In the genomic region with DNA sequence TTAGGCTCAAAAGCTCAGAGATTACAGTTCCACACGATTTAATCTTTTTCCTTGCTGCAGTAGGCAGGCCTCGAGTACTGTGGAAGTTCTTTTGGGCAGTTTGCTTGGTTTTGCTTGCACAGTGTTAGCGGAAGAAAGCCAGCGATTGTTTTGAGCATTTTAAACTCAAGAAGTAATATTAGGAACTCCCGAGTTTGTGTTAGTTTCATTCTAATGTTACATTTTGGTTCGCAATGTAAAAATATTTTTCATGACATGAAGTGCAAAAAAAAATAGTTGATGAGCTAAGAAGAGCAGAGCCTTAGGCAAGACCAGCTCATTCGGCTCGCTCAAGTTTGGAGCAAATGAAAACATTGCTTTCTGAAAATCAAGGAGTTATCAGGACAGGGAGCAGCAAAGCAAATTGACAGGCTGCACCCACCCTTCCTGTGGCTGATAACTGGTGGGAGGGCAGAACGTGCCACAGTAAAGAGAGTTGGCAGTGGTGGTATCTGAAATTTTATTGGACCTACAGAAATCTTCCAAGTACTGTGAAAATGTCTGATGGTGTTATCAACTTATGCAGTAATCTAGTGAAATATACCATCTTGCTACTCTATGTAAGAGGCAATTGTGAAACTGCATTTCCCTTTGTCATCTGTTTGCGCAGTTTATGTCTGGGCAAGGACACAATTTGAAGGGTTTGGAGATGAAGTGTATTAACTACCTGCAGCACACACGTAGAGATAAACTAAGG, we compare ENCODE assay signal across 8 cellular contexts. TPM values are rescaled to one million over a fixed set of nuclear protein-coding genes. Genes with fewer than 3 reads are reported as not detected.
DNase-seq lines count a peak whose midpoint lies in the region; ATAC-seq and TF ChIP-seq lines count a peak whose summit lies in the region.

No MANE protein-coding gene starts in this region.

- CTCF ChIA-PET in activated CD8-positive, alpha-beta memory T cell treated with anti-CD3 and anti-CD28 coated beads, Interleukin-2, amount 10 ng/mL, durations not matched to agents 7 days and 5 days (lab: Charles Lee): interaction anchor here (1.2 to 3.1 kb wide), 5 partner anchors 37 to 269 kb away, joined by 3 to 19 read pairs (median 12); no protein-coding TSS in a partner anchor
- CTCF ChIA-PET in activated CD4-positive, alpha-beta memory T cell treated with anti-CD3 and anti-CD28 coated beads for 36 hours (lab: Charles Lee): interaction anchor here (0.6 to 2.8 kb wide), 6 partner anchors 12 to 265 kb away, joined by 3 to 25 read pairs (median 8); no protein-coding TSS in a partner anchor

- peak overlapping the region; percentile 96 for H3K4me2 ChIP-seq in hepatocyte

- H3K4me1 Mint-ChIP-seq in activated CD8-positive, alpha-beta memory T cell treated with anti-CD3 and anti-CD28 coated beads, Interleukin-2, amount 10 ng/mL, durations not matched to agents 7 days and 5 days: peaks cover 40% of the 10 kb centered on the region
- peaks cover 42% of the 10 kb centered on the region for H3K4me1 Mint-ChIP-seq in activated CD4-positive, alpha-beta memory T cell treated with anti-CD3 and anti-CD28 coated beads for 36 hours (ENCODE audit: low read depth)

- no peaks in the 10 kb centered on the region for H3K27me3 Mint-ChIP-seq in activated CD8-positive, alpha-beta memory T cell treated with anti-CD3 and anti-CD28 coated beads, Interleukin-2, amount 10 ng/mL, durations not matched to agents 7 days and 5 days
- H3K27me3 Mint-ChIP-seq in activated CD4-positive, alpha-beta memory T cell treated with anti-CD3 and anti-CD28 coated beads for 36 hours: no peaks in the 10 kb centered on the region

- POLR2A ChIA-PET in activated CD4-positive, alpha-beta memory T cell treated with anti-CD3 and anti-CD28 coated beads for 36 hours (lab: Charles Lee): interaction anchor here (2.2 kb wide), 1 partner anchor 11 kb away, joined by 8 read pairs; no protein-coding TSS in a partner anchor

- no peaks in the 10 kb centered on the region for H3K36me3 ChIP-seq in hepatocyte (replicated peaks; ENCODE audit: insufficient read depth, low read depth)

- peak overlapping the region; percentile 99 for H3K4me3 Mint-ChIP-seq in activated CD8-positive, alpha-beta memory T cell treated with anti-CD3 and anti-CD28 coated beads, Interleukin-2, amount 10 ng/mL, durations not matched to agents 7 days and 5 days
- peak overlapping the region; percentile 93 for H3K4me3 Mint-ChIP-seq in activated CD4-positive, alpha-beta memory T cell treated with anti-CD3 and anti-CD28 coated beads for 36 hours

- WGBS in hepatocyte (ENCODE audit: low lambda C conversion rate, missing lambda C conversion rate): 33% methylated on average over 11 of the region's 11 CpGs

- no peaks in the 10 kb centered on the region for H3K9me2 ChIP-seq in hepatocyte (replicated peaks; ENCODE audit: insufficient read depth)

- H3K4me3 ChIP-seq in hepatocyte: peak overlapping the region; percentile 91

- H3K27me3 ChIP-seq in hepatocyte: no peaks in the 10 kb centered on the region

- ATAC-seq in activated CD8-positive, alpha-beta memory T cell treated with anti-CD3 and anti-CD28 coated beads, Interleukin-2, amount 10 ng/mL, durations not matched to agents 7 days and 5 days: no peak
- no peak for ATAC-seq in stimulated activated naive CD8-positive, alpha-beta T cell treated with anti-CD3 and anti-CD28 coated beads, Interleukin-15, Interleukin-2, amounts not matched to agents 100 U/mL and 50 U/mL, for 24 hours
- ATAC-seq in HG03442 (IDR thresholded peaks at IDR 0.05; ENCODE audit: unreplicated experiment): no peak

- H3K27ac Mint-ChIP-seq in activated CD8-positive, alpha-beta memory T cell treated with anti-CD3 and anti-CD28 coated beads, Interleukin-2, amount 10 ng/mL, durations not matched to agents 7 days and 5 days: peak overlapping the region; percentile 98
- peak overlapping the region; percentile 98 for H3K27ac Mint-ChIP-seq in activated CD4-positive, alpha-beta memory T cell treated with anti-CD3 and anti-CD28 coated beads for 36 hours

- H3K27ac ChIP-seq in hepatocyte: peak overlapping the region; percentile 83

- intact Hi-C loops in activated CD4-positive, alpha-beta memory T cell treated with anti-CD3 and anti-CD28 coated beads for 36 hours (cut with micrococcal nuclease): loop anchor here (1.0 to 10.0 kb wide), 9 partner anchors 38 to 1559 kb away; a partner anchor contains a TSS

- H2AFZ ChIP-seq in hepatocyte: peak overlapping the region; percentile 88

- H3K9me3 Mint-ChIP-seq in activated CD8-positive, alpha-beta memory T cell treated with anti-CD3 and anti-CD28 coated beads, Interleukin-2, amount 10 ng/mL, durations not matched to agents 7 days and 5 days (ENCODE audit: low read depth): no peaks in the 10 kb centered on the region
- no peaks in the 10 kb centered on the region for H3K9me3 Mint-ChIP-seq in activated CD4-positive, alpha-beta memory T cell treated with anti-CD3 and anti-CD28 coated beads for 36 hours

- no peaks in the 10 kb centered on the region for H3K9me3 ChIP-seq in hepatocyte (ENCODE audit: low read depth)

- H4K20me1 ChIP-seq in hepatocyte (ENCODE audit: insufficient read depth, poor library complexity, severe bottlenecking): no peaks in the 10 kb centered on the region

- no peak for TF ChIP-seq CTCF in hepatocyte (IDR thresholded peaks at IDR 0.05; ENCODE audit: poor library complexity)

- H3K79me2 ChIP-seq in hepatocyte: peaks cover 39% of the 10 kb centered on the region

- peaks cover 8% of the 10 kb centered on the region for H3K4me1 ChIP-seq in hepatocyte (ENCODE audit: insufficient read depth)

- DNase-seq in activated CD8-positive, alpha-beta memory T cell treated with anti-CD3 and anti-CD28 coated beads, Interleukin-2, amount 10 ng/mL, durations not matched to agents 7 days and 5 days: peak; percentile 60
- no peak for DNase-seq in activated CD8-positive, alpha-beta memory T cell treated with anti-CD3 and anti-CD28 coated beads, Interleukin-2, amount 50 U/mL, for 4 hours
- DNase-seq in activated CD4-positive, alpha-beta memory T cell treated with anti-CD3 and anti-CD28 coated beads for 36 hours: peak; percentile 44
- DNase-seq in hepatocyte (ENCODE audit: low spot score): no peak
- DNase-seq in stimulated activated naive CD8-positive, alpha-beta T cell treated with anti-CD3 and anti-CD28 coated beads, Interleukin-15, Interleukin-2, amounts not matched to agents 100 U/mL and 50 U/mL, for 24 hours: peak; percentile 30
- no peak for DNase-seq in NCI-H2081 treated with DMSO at 0.1 percent for 48 hours (lab: John Stamatoyannopoulos, UW)
- DNase-seq in COLO829 (ENCODE audit: low spot score): no peak

- peaks cover 6% of the 10 kb centered on the region for H3K36me3 Mint-ChIP-seq in activated CD8-positive, alpha-beta memory T cell treated with anti-CD3 and anti-CD28 coated beads, Interleukin-2, amount 10 ng/mL, durations not matched to agents 7 days and 5 days
- H3K36me3 Mint-ChIP-seq in activated CD4-positive, alpha-beta memory T cell treated with anti-CD3 and anti-CD28 coated beads for 36 hours: peaks cover 8% of the 10 kb centered on the region

RNA-seq across cellular contexts. Expression of a gene that starts 1.4 kb away (rescaled TPM):
- total RNA-seq in activated CD8-positive, alpha-beta memory T cell treated with anti-CD3 and anti-CD28 coated beads, Interleukin-2, amount 10 ng/mL, durations not matched to agents 7 days and 5 days: 10 to 100 TPM; 24.4 to 36.8 TPM
- total RNA-seq in activated CD4-positive, alpha-beta memory T cell treated with anti-CD3 and anti-CD28 coated beads for 36 hours: 10 to 100 TPM; 16.7 to 17.1 TPM
- total RNA-seq in hepatocyte: 14.2 and 15.1 TPM in 2 replicates
- 3.2 and 4.9 TPM in 2 replicates for polyA plus RNA-seq in hepatocyte

Comparison
In these comparisons a context has a peak if more than half of its experiments do, and no peak if none do; other contexts are left out.
1. DNase-seq: peak in activated CD8-positive, alpha-beta memory T cell treated with anti-CD3 and anti-CD28 coated beads, Interleukin-2, amount 10 ng/mL, durations not matched to agents 7 days and 5 days (single experiment), activated CD4-positive, alpha-beta memory T cell treated with anti-CD3 and anti-CD28 coated beads for 36 hours (single experiment) and stimulated activated naive CD8-positive, alpha-beta T cell treated with anti-CD3 and anti-CD28 coated beads, Interleukin-15, Interleukin-2, amounts not matched to agents 100 U/mL and 50 U/mL, for 24 hours (single experiment); none in activated CD8-positive, alpha-beta memory T cell treated with anti-CD3 and anti-CD28 coated beads, Interleukin-2, amount 50 U/mL, for 4 hours (single experiment), hepatocyte (single experiment), NCI-H2081 treated with DMSO at 0.1 percent for 48 hours (single experiment) and COLO829 (single experiment).